ENCODE assay signal across 18 cellular contexts in the genomic region with DNA sequence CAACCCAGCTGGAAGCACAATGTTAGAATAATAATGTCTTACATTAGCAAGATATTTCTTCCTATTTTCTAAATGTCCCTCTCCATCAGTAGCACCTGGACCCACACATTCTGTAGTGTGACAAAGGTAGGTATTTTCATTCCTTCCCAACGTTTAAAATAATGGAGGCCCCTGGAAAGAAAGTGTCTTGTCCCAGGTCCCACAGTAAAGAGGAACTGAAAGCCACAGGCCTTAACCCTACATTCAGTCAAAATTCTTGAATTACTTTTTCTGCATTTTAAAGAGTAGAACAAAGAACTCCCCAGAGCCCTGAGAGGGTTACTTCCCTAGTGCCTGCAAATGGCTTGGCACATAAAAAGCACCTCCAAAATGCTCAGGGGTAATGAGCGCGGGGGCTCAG. TPM values are rescaled to one million over a fixed set of nuclear protein-coding genes. Genes with fewer than 3 reads are reported as not detected.
DNase-seq lines count a peak whose midpoint lies in the region; ATAC-seq, FAIRE-seq and TF ChIP-seq lines count a peak whose summit lies in the region.
"Had no signal": no experiment of that assay in that cellular context is flagged by ENCODE, and none has a peak within 500 bp of the region (broad histone marks: within the 10 kb centered on the region; RNA-seq: fewer than 3 reads in every experiment).

No MANE protein-coding gene starts in this region.

- H3K9me3 Mint-ChIP-seq in HFFc6: peaks cover 50% of the 10 kb centered on the region
- H3K9me3 Mint-ChIP-seq: activated naive CD4-positive, alpha-beta T cell treated with anti-CD3 and anti-CD28 coated beads, Interleukin-2, amount 50 U/mL, for 24 hours had no signal

- no peak overlapping the region for H3K27ac ChIP-seq in BLaER1 treated with 17β-estradiol and CSF1 and Interleukin-3, amounts not matched to agents 10 nM and 100 nM
- no peak overlapping the region for H3K27ac ChIP-seq in pancreas

- no peak overlapping the region for H3K9ac ChIP-seq in BLaER1 treated with 17β-estradiol and CSF1 and Interleukin-3, amounts not matched to agents 10 nM and 100 nM

- H4K20me1 ChIP-seq in BLaER1 treated with 17β-estradiol and CSF1 and Interleukin-3, amounts not matched to agents 10 nM and 100 nM: peaks cover 0 to 13% (median 0%) of the 10 kb centered on the region in 11 experiments; a peak in 7 of 22 replicates

- H3K4me3 ChIP-seq in BLaER1 treated with 17β-estradiol and CSF1 and Interleukin-3, amounts not matched to agents 10 nM and 100 nM: no peak overlapping the region
- H3K4me3 ChIP-seq in pancreas: no peak overlapping the region

- no peak overlapping the region for H3K4me3 Mint-ChIP-seq in HFFc6
- H3K4me3 Mint-ChIP-seq: activated naive CD4-positive, alpha-beta T cell treated with anti-CD3 and anti-CD28 coated beads, Interleukin-2, amount 50 U/mL, for 24 hours; central memory CD8-positive, alpha-beta T cell had no signal

- WGBS in pancreas, 2 donors: 59 to 66% methylated on average over 3 of the region's 3 CpGs

- DNase-seq in T1000 (lab: John Stamatoyannopoulos, UW) (no peak), pancreas (no peak), HFFc6 (no peak), GF-D8 (lab: John Stamatoyannopoulos, UW) (no peak)
- DNase-seq: activated CD8-positive, alpha-beta memory T cell treated with anti-CD3 and anti-CD28 coated beads for 24 hours; COR-L47; NCI-H1436; NCI-H524 treated with DMSO at 0.1 percent for 48 hours; SHP77 had no signal

- ATAC-seq in GM19351 (IDR thresholded peaks at IDR 0.05; ENCODE audit: unreplicated experiment): peak; percentile 76
- peak; percentile 66 for ATAC-seq in HG02642 (IDR thresholded peaks at IDR 0.05; ENCODE audit: poor library complexity, unreplicated experiment)
- peak; percentile 91 for ATAC-seq in HG03442 (IDR thresholded peaks at IDR 0.05; ENCODE audit: unreplicated experiment)
- no peak for ATAC-seq in pancreas

- H3K27me3 Mint-ChIP-seq in HFFc6 (ENCODE audit: insufficient read depth): no peaks in the 10 kb centered on the region; the same call in 1 of the 2 replicates
- H3K27me3 Mint-ChIP-seq: central memory CD8-positive, alpha-beta T cell had no signal

- H3K4me1 Mint-ChIP-seq in HFFc6 (ENCODE audit: low read depth): no peaks in the 10 kb centered on the region
- H3K4me1 Mint-ChIP-seq: activated naive CD4-positive, alpha-beta T cell treated with anti-CD3 and anti-CD28 coated beads, Interleukin-2, amount 50 U/mL, for 24 hours; central memory CD8-positive, alpha-beta T cell had no signal

- no peak for FAIRE-seq in pancreas (lab: Jason Lieb, UNC)
- FAIRE-seq: A204.1, H54 had no signal

- peaks cover 29 to 52% (median 39%) of the 10 kb centered on the region in 10 experiments for H3K4me1 ChIP-seq in BLaER1 treated with 17β-estradiol and CSF1 and Interleukin-3, amounts not matched to agents 10 nM and 100 nM
- H3K4me1 ChIP-seq in pancreas: no peaks in the 10 kb centered on the region

- no peak for TF ChIP-seq CTCF in pancreas (IDR thresholded peaks at IDR 0.05)
- TF ChIP-seq CTCF in HFFc6 (IDR thresholded peaks at IDR 0.05): no peak

- no peaks in the 10 kb centered on the region for H3K36me3 Mint-ChIP-seq in HFFc6 (ENCODE audit: low read depth)
- H3K36me3 Mint-ChIP-seq: activated naive CD4-positive, alpha-beta T cell treated with anti-CD3 and anti-CD28 coated beads, Interleukin-2, amount 50 U/mL, for 24 hours had no signal

- intact Hi-C loops in pancreas (cut with DNase I): no loop called here

- H3K27ac Mint-ChIP-seq in HFFc6: no peak overlapping the region
- H3K27ac Mint-ChIP-seq: activated naive CD4-positive, alpha-beta T cell treated with anti-CD3 and anti-CD28 coated beads, Interleukin-2, amount 50 U/mL, for 24 hours had no signal

- peak overlapping the region; percentile 64 to 85 (median 80) for H3K4me2 ChIP-seq in BLaER1 treated with 17β-estradiol and CSF1 and Interleukin-3, amounts not matched to agents 10 nM and 100 nM

- H3K27me3 ChIP-seq in BLaER1 treated with 17β-estradiol and CSF1 and Interleukin-3, amounts not matched to agents 10 nM and 100 nM: peaks cover 0 to 13% (median 4%) of the 10 kb centered on the region in 11 experiments; a peak in 7 of 22 replicates
- H3K27me3 ChIP-seq in pancreas: no peaks in the 10 kb centered on the region

- H3K9me3 ChIP-seq in BLaER1 treated with 17β-estradiol and CSF1 and Interleukin-3, amounts not matched to agents 10 nM and 100 nM (replicated peaks in 1 of 11): no peaks in the 10 kb centered on the region
- no peaks in the 10 kb centered on the region for H3K9me3 ChIP-seq in pancreas

- H3K36me3 ChIP-seq in BLaER1 treated with 17β-estradiol and CSF1 and Interleukin-3, amounts not matched to agents 10 nM and 100 nM: no peaks in the 10 kb centered on the region
- no peaks in the 10 kb centered on the region for H3K36me3 ChIP-seq in pancreas

RNA-seq across cellular contexts. Expression of gene OPCML, which starts 26.3 kb away (rescaled TPM):
- under 1 TPM; 0.05 to 0.31 (median 0.19) TPM for total RNA-seq in pancreas
- polyA plus RNA-seq in pancreas: under 1 TPM; 0.08 to 0.26 TPM
- 1 to 10 TPM in 1 of 6 experiments, under 1 TPM in 5; 0.11 to 1.7 (median 0.33) TPM for total RNA-seq in HFFc6 (2021; fragmentation: NEBNext Ultra II Directional; extraction: Animal tissue kit (Norgen Biotek cat#: 25700))
- total RNA-seq: epithelial cell of proximal tubule had no signal

Comparison
In these comparisons a context has a peak if more than half of its experiments do, and no peak if none do; other contexts are left out.
1. ATAC-seq: peak in GM19351 (single experiment), HG02642 (single experiment) and HG03442 (single experiment); none in pancreas (0 of 4).